In genomic region chr18:75111673-75112485, GRCh38 we compare ENCODE assay signal across 14 cellular contexts.
A peak's percentile ranks its signal among the peaks of the same experiment; 100 is the strongest.
DNase-seq lines count a peak whose midpoint lies in the region; ATAC-seq and TF ChIP-seq lines count a peak whose summit lies in the region.
"Had no signal": no experiment of that assay in that cellular context is flagged by ENCODE, and none has a peak within 500 bp of the region (broad histone marks: within the 10 kb centered on the region; RNA-seq: fewer than 3 reads in every experiment).

No MANE protein-coding gene starts in this region.

- H3K9me3 ChIP-seq in breast epithelium = no peaks in the 10 kb centered on the region
- H3K9me3 ChIP-seq: uterus had no signal

- POLR2A ChIA-PET in MCF 10A (lab: Yijun Ruan, JAX) = no interaction called here

- H3K4me1 ChIP-seq in breast epithelium = no peaks in the 10 kb centered on the region
- H3K4me1 ChIP-seq: uterus had no signal

- TF ChIP-seq POLR2A in breast epithelium (IDR thresholded peaks at IDR 0.05) = no peak

- H3K4me3 Mint-ChIP-seq in MCF 10A (ENCODE audit: unreplicated experiment) = no peak overlapping the region
- H3K4me3 Mint-ChIP-seq in activated naive CD4-positive, alpha-beta T cell treated with anti-CD3 and anti-CD28 coated beads for 36 hours = no peak overlapping the region
- H3K4me3 Mint-ChIP-seq: activated B cell treated with CpG ODN at 0.5 μM for 24 hours, nephron progenitor cell had no signal

- DNase-seq in MCF 10A (ENCODE audit: unreplicated experiment) (peak; percentile 19), breast epithelium (ENCODE audit: low spot score in 2 of 2) (no peak), NCI-H345 treated with DMSO at 0.1 percent for 48 hours (lab: John Stamatoyannopoulos, UW; ENCODE audit: unreplicated experiment) (peak; percentile 17), fibroblast of mammary gland (ENCODE audit: low read depth) (peak; percentile 25), KG1 (lab: John Stamatoyannopoulos, UW) (no peak)
- DNase-seq in activated naive CD4-positive, alpha-beta T cell treated with anti-CD3 and anti-CD28 coated beads for 36 hours = no peak
- DNase-seq: activated B cell treated with CpG ODN at 0.5 μM for 24 hours, activated gamma-delta T cell treated with Interleukin-2 at 50 U/mL for 16 hours, cortex of kidney, NCI-H1930, nephron progenitor cell, uterus had no signal

- no peak overlapping the region for H3K27ac ChIP-seq in breast epithelium
- H3K27ac ChIP-seq: uterus had no signal

- no peaks in the 10 kb centered on the region for H3K36me3 ChIP-seq in breast epithelium
- H3K36me3 ChIP-seq: uterus had no signal

- intact Hi-C loops in MCF 10A (cut with micrococcal nuclease) = no loop called here
- intact Hi-C loops in breast epithelium (cut with DNase I; ENCODE audit: low total_unique reads) = no loop called here
- intact Hi-C loops in activated naive CD4-positive, alpha-beta T cell treated with anti-CD3 and anti-CD28 coated beads for 36 hours (cut with micrococcal nuclease) = no loop called here

- no peak overlapping the region for H3K27ac Mint-ChIP-seq in MCF 10A (ENCODE audit: low read depth, unreplicated experiment)
- H3K27ac Mint-ChIP-seq in activated naive CD4-positive, alpha-beta T cell treated with anti-CD3 and anti-CD28 coated beads for 36 hours = no peak overlapping the region
- H3K27ac Mint-ChIP-seq: activated B cell treated with CpG ODN at 0.5 μM for 24 hours had no signal

- TF ChIP-seq CTCF in MCF 10A (IDR thresholded peaks at IDR 0.05; ENCODE audit: unreplicated experiment) = no peak
- TF ChIP-seq CTCF in breast epithelium (IDR thresholded peaks at IDR 0.05) = no peak
- TF ChIP-seq CTCF in fibroblast of mammary gland (conservative IDR thresholded peaks at IDR 0.05; ENCODE audit: control insufficient read depth, insufficient read depth, low read depth, low read length) = no peak

- no peak overlapping the region for H3K4me3 ChIP-seq in breast epithelium
- H3K4me3 ChIP-seq in fibroblast of mammary gland (ENCODE audit: control insufficient read depth, low read depth, low read length) = no peak overlapping the region
- H3K4me3 ChIP-seq: uterus had no signal

- CTCF ChIA-PET in MCF 10A (lab: Yijun Ruan, JAX) = interaction anchor here (0.6 to 0.8 kb wide), 2 partner anchors 71 to 515 kb away, joined by 3 to 4 read pairs; no protein-coding TSS in a partner anchor
- CTCF ChIA-PET in activated naive CD4-positive, alpha-beta T cell treated with anti-CD3 and anti-CD28 coated beads for 36 hours (lab: Charles Lee) = no interaction called here

- no peaks in the 10 kb centered on the region for H3K4me1 Mint-ChIP-seq in MCF 10A (ENCODE audit: insufficient read depth, unreplicated experiment)
- H3K4me1 Mint-ChIP-seq in activated naive CD4-positive, alpha-beta T cell treated with anti-CD3 and anti-CD28 coated beads for 36 hours (ENCODE audit: low read depth) = peaks cover 3% of the 10 kb centered on the region
- H3K4me1 Mint-ChIP-seq: activated B cell treated with CpG ODN at 0.5 μM for 24 hours had no signal

- BruUV-seq in MCF 10A (replicated peaks; lab: Mats Ljungman, UMichigan) = no TSS peak

- no peaks in the 10 kb centered on the region for H3K9me3 Mint-ChIP-seq in MCF 10A (ENCODE audit: unreplicated experiment)
- no peaks in the 10 kb centered on the region for H3K9me3 Mint-ChIP-seq in activated naive CD4-positive, alpha-beta T cell treated with anti-CD3 and anti-CD28 coated beads for 36 hours
- H3K9me3 Mint-ChIP-seq: activated B cell treated with CpG ODN at 0.5 μM for 24 hours, nephron progenitor cell had no signal

- H3K27me3 ChIP-seq in breast epithelium = peaks cover 0 to 4% of the 10 kb centered on the region in 2 donors
- H3K27me3 ChIP-seq: uterus had no signal

- H3K27me3 Mint-ChIP-seq in MCF 10A (ENCODE audit: insufficient read depth, unreplicated experiment) = no peaks in the 10 kb centered on the region
- H3K27me3 Mint-ChIP-seq in activated naive CD4-positive, alpha-beta T cell treated with anti-CD3 and anti-CD28 coated beads for 36 hours (ENCODE audit: low read depth) = no peaks in the 10 kb centered on the region

- ATAC-seq in HG03521 (IDR thresholded peaks at IDR 0.05; ENCODE audit: unreplicated experiment) (no peak), GM21528 (IDR thresholded peaks at IDR 0.05; ENCODE audit: low FRiP score, unreplicated experiment) (no peak)

- H3K36me3 Mint-ChIP-seq in MCF 10A (ENCODE audit: insufficient read depth, unreplicated experiment) = no peaks in the 10 kb centered on the region
- H3K36me3 Mint-ChIP-seq in activated naive CD4-positive, alpha-beta T cell treated with anti-CD3 and anti-CD28 coated beads for 36 hours (ENCODE audit: low read depth) = no peaks in the 10 kb centered on the region

Comparison
In these comparisons a context has a peak if more than half of its experiments do, and no peak if none do; other contexts are left out.
1. DNase-seq: peak in MCF 10A (single experiment), NCI-H345 treated with DMSO at 0.1 percent for 48 hours (single experiment) and fibroblast of mammary gland (single experiment); none in breast epithelium (0 of 2), KG1 (single experiment) and activated naive CD4-positive, alpha-beta T cell treated with anti-CD3 and anti-CD28 coated beads for 36 hours (single experiment).